1 cellular context compared by ENCODE assay signal in genomic region chr11:9264381-9265210, GRCh38.
TF ChIP-seq lines count a peak whose summit lies in the region.

No MANE protein-coding gene starts in this region.

TF ChIP-seq in GM23338, 12 proteins besides CTCF, POLR2A, EP300 and RAD21 (continued from another document):
- TF ChIP-seq ZNF462 (CRISPR knock-in tag; IDR thresholded peaks at IDR 0.05) (no peak), STAT1 (IDR thresholded peaks at IDR 0.05; ENCODE audit: unreplicated experiment) (no peak), CREB1 (CRISPR knock-in tag; IDR thresholded peaks at IDR 0.05; ENCODE audit: low read depth) (no peak), ZNF331 (CRISPR knock-in tag; IDR thresholded peaks at IDR 0.05; ENCODE audit: low read depth) (no peak), ETS1 (IDR thresholded peaks at IDR 0.05) (no peak), JUNB (IDR thresholded peaks at IDR 0.05; ENCODE audit: unreplicated experiment) (no peak), REST (IDR thresholded peaks at IDR 0.05; ENCODE audit: unreplicated experiment) (no peak), EZH2 (IDR thresholded peaks at IDR 0.05; ENCODE audit: low read depth, unreplicated experiment) (no peak), EZH2phosphoT487 (IDR thresholded peaks at IDR 0.05; ENCODE audit: unreplicated experiment) (no peak), ZNF114 (CRISPR knock-in tag; IDR thresholded peaks at IDR 0.05) (no peak)
